1 cellular context compared by ENCODE assay signal in genomic region chr16:1075546-1075945, GRCh38.
TF ChIP-seq lines count a peak whose summit lies in the region.

No MANE protein-coding gene starts in this region.

TF ChIP-seq in HepG2, 621 proteins besides CTCF, POLR2A, EP300 and RAD21 (continued from another document):
- TF ChIP-seq ZNF687 (CRISPR knock-in tag; IDR thresholded peaks at IDR 0.05) (peak; percentile 34; the same call in 1 of the 2 replicates), SOX6 (IDR thresholded peaks at IDR 0.05) (no peak), SOX6 (CRISPR knock-in tag; IDR thresholded peaks at IDR 0.05) (no peak), ZNF770 (CRISPR knock-in tag; IDR thresholded peaks at IDR 0.05) (peak; percentile 8; the same call in 1 of the 2 replicates), PCBP1 (IDR thresholded peaks at IDR 0.05; ENCODE audit: borderline replicate concordance, low read depth, low read length) (peak; percentile 66; the same call in 1 of the 2 replicates), ZBTB33 (CRISPR knock-in tag; IDR thresholded peaks at IDR 0.05) (peak; percentile 69; the same call in 1 of the 2 replicates), ATF3 (CRISPR knock-in tag; IDR thresholded peaks at IDR 0.05) (no peak), HMG20B (CRISPR knock-in tag; conservative IDR thresholded peaks at IDR 0.05) (no peak), ZSCAN25 (CRISPR knock-in tag; IDR thresholded peaks at IDR 0.05) (peak; percentile 80; the same call in 1 of the 2 replicates), ZBTB38 (CRISPR knock-in tag; IDR thresholded peaks at IDR 0.05) (peak; percentile 52)
